9 cellular contexts compared by ENCODE assay signal in genomic region chr2:74374509-74375205, GRCh38. TPM values are rescaled to one million over a fixed set of nuclear protein-coding genes. Genes with fewer than 3 reads are reported as not detected.
DNase-seq lines count a peak whose midpoint lies in the region; ATAC-seq, FAIRE-seq and TF ChIP-seq lines count a peak whose summit lies in the region.
"Had no signal": no experiment of that assay in that cellular context is flagged by ENCODE, and none has a peak within 500 bp of the region (broad histone marks: within the 10 kb centered on the region; RNA-seq: fewer than 3 reads in every experiment).

No MANE protein-coding gene starts in this region.

- CTCF ChIA-PET in activated CD4-positive, alpha-beta T cell treated with anti-CD3 and anti-CD28 coated beads, Interleukin-2, amount 10 ng/mL, durations not matched to agents 7 days and 5 days (lab: Charles Lee): interaction anchor here (1.7 kb wide), 1 partner anchor 15 kb away, joined by 10 read pairs; no protein-coding TSS in a partner anchor

- peaks cover 16% of the 10 kb centered on the region for H3K4me1 Mint-ChIP-seq in activated CD4-positive, alpha-beta T cell treated with anti-CD3 and anti-CD28 coated beads, Interleukin-2, amount 10 ng/mL, durations not matched to agents 7 days and 5 days

- H3K9me3 Mint-ChIP-seq in activated CD4-positive, alpha-beta T cell treated with anti-CD3 and anti-CD28 coated beads, Interleukin-2, amount 10 ng/mL, durations not matched to agents 7 days and 5 days: no peaks in the 10 kb centered on the region

- no peak for DNase-seq in activated CD4-positive, alpha-beta T cell treated with anti-CD3 and anti-CD28 coated beads, Interleukin-2, amount 10 ng/mL, durations not matched to agents 7 days and 5 days
- DNase-seq in activated CD4-positive, alpha-beta T cell treated with anti-CD3 and anti-CD28 coated beads, Interleukin-2, amount 50 U/mL, for 1 hour: no peak
- DNase-seq in bronchial epithelial cell (ENCODE audit: low read depth): peak; percentile 79
- DNase-seq in iris pigment epithelial cell (ENCODE audit: low read depth): peak; percentile 88
- peak; percentile 47 for DNase-seq in stromal cell of bone marrow (ENCODE audit: low read depth)
- DNase-seq in NOMO-1 treated with dmso at 0.1 percent for 144 hours (lab: John Stamatoyannopoulos, UW; ENCODE audit: unreplicated experiment): no peak
- no peak for DNase-seq in activated CD4-positive, alpha-beta T cell treated with anti-CD3 and anti-CD28 coated beads for 48 hours

- POLR2A ChIA-PET in activated CD4-positive, alpha-beta T cell treated with anti-CD3 and anti-CD28 coated beads, Interleukin-2, amount 10 ng/mL, durations not matched to agents 7 days and 5 days (lab: Charles Lee): no interaction called here

- no peak for FAIRE-seq in bronchial epithelial cell (lab: Jason Lieb, UNC)
- FAIRE-seq: A549 had no signal

- peak overlapping the region; percentile 37 for H3K27ac Mint-ChIP-seq in activated CD4-positive, alpha-beta T cell treated with anti-CD3 and anti-CD28 coated beads, Interleukin-2, amount 10 ng/mL, durations not matched to agents 7 days and 5 days

- H3K4me3 ChIP-seq in bronchial epithelial cell (ENCODE audit: low read depth, low read length): no peak overlapping the region
- H3K4me3 ChIP-seq: A549 had no signal

- TF ChIP-seq CTCF in bronchial epithelial cell (IDR thresholded peaks at IDR 0.05; ENCODE audit: insufficient read depth, low read length, severe bottlenecking): no peak

- H3K4me3 Mint-ChIP-seq in activated CD4-positive, alpha-beta T cell treated with anti-CD3 and anti-CD28 coated beads, Interleukin-2, amount 10 ng/mL, durations not matched to agents 7 days and 5 days: no peak overlapping the region

- H3K36me3 Mint-ChIP-seq in activated CD4-positive, alpha-beta T cell treated with anti-CD3 and anti-CD28 coated beads, Interleukin-2, amount 10 ng/mL, durations not matched to agents 7 days and 5 days (ENCODE audit: low read depth): peaks cover 26% of the 10 kb centered on the region

- H3K36me3 ChIP-seq in bronchial epithelial cell (ENCODE audit: control insufficient read depth, insufficient read depth, low read length): peaks cover 15% of the 10 kb centered on the region

- no peaks in the 10 kb centered on the region for H3K27me3 Mint-ChIP-seq in activated CD4-positive, alpha-beta T cell treated with anti-CD3 and anti-CD28 coated beads, Interleukin-2, amount 10 ng/mL, durations not matched to agents 7 days and 5 days

- no peak for ATAC-seq in GM21515 (IDR thresholded peaks at IDR 0.05; ENCODE audit: unreplicated experiment)

- H3K27me3 ChIP-seq in bronchial epithelial cell (ENCODE audit: control insufficient read depth, insufficient read depth, low read length): no peaks in the 10 kb centered on the region

RNA-seq across cellular contexts. Expression of gene DCTN1, which starts 5.5 kb away (rescaled TPM):
- total RNA-seq in activated CD4-positive, alpha-beta T cell treated with anti-CD3 and anti-CD28 coated beads, Interleukin-2, amount 10 ng/mL, durations not matched to agents 7 days and 5 days: 100 to 1,000 TPM; 106 to 132 TPM
- 65.8 and 79.8 TPM in 2 replicates for total RNA-seq in bronchial epithelial cell

RNA-seq across cellular contexts. Expression of gene SLC4A5, which starts 31.4 kb away (rescaled TPM):
- 1 to 10 TPM; 3.0 to 4.3 TPM for total RNA-seq in activated CD4-positive, alpha-beta T cell treated with anti-CD3 and anti-CD28 coated beads, Interleukin-2, amount 10 ng/mL, durations not matched to agents 7 days and 5 days
- under 0.01 and 0.90 TPM in 2 replicates for total RNA-seq in bronchial epithelial cell

RNA-seq across cellular contexts. Expression of gene C2orf81, which starts 46.8 kb away (rescaled TPM):
- total RNA-seq in activated CD4-positive, alpha-beta T cell treated with anti-CD3 and anti-CD28 coated beads, Interleukin-2, amount 10 ng/mL, durations not matched to agents 7 days and 5 days: 1 to 10 TPM; 3.0 to 3.3 TPM
- 0.26 TPM in 2 replicates for total RNA-seq in bronchial epithelial cell

RNA-seq across cellular contexts. Expression of gene WDR54, which starts 46.9 kb away (rescaled TPM):
- 10 to 100 TPM; 71.3 to 80.7 TPM for total RNA-seq in activated CD4-positive, alpha-beta T cell treated with anti-CD3 and anti-CD28 coated beads, Interleukin-2, amount 10 ng/mL, durations not matched to agents 7 days and 5 days
- 26.9 and 31.6 TPM in 2 replicates for total RNA-seq in bronchial epithelial cell

Comparison
In these comparisons a context has a peak if more than half of its experiments do, and no peak if none do; other contexts are left out.
1. DNase-seq: peak in bronchial epithelial cell (single experiment), iris pigment epithelial cell (single experiment) and stromal cell of bone marrow (single experiment); none in activated CD4-positive, alpha-beta T cell treated with anti-CD3 and anti-CD28 coated beads, Interleukin-2, amount 10 ng/mL, durations not matched to agents 7 days and 5 days (single experiment), activated CD4-positive, alpha-beta T cell treated with anti-CD3 and anti-CD28 coated beads, Interleukin-2, amount 50 U/mL, for 1 hour (single experiment), NOMO-1 treated with dmso at 0.1 percent for 144 hours (single experiment) and activated CD4-positive, alpha-beta T cell treated with anti-CD3 and anti-CD28 coated beads for 48 hours (single experiment).